1 cellular context compared by ENCODE assay signal in the genomic region with DNA sequence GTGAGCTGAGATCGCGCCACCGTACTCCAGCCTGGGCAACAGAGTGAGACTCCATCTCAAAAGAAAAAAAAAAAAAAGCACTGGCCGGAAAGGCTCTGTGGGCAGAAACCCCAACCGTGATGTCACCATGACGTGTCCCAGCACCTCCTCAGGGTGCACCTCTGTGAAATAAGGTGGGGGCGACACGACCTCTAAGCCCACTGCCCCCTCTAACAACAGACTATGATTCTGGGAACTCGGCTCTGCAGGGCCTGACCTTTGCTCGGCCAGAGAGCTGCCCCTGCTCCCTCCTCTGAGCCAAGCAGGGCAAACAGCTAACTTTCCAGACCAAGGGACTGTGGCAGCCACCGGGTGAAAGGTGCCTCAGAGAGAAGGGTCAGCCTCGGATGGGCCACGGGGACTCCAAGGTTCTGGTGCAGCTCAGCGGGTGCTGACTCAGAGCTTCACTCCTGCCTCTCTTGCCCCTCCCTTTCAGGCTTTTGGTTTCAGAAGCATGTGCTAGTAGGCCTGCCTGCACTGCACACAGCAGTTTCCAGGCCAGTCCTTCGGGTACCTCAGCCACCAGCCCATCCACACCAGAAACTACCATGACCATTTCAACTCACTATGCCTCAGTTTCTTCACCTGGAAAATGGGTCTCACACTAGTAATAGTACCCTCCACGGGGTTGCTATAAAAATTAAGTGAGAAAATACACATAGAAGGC.
TF ChIP-seq lines count a peak whose summit lies in the region.

No MANE protein-coding gene starts in this region.

TF ChIP-seq in HepG2, 621 proteins besides CTCF, POLR2A, EP300 and RAD21 (continued from another document and continues in another):
- TF ChIP-seq ZNF776 (CRISPR knock-in tag; IDR thresholded peaks at IDR 0.05) (no peak), TOPORS (CRISPR knock-in tag; IDR thresholded peaks at IDR 0.05) (no peak), PHF21A (CRISPR knock-in tag; IDR thresholded peaks at IDR 0.05) (peak; percentile 49; the same call in 1 of the 2 replicates), RBM39 (IDR thresholded peaks at IDR 0.05; ENCODE audit: low read depth, low read length, poor library complexity, severe bottlenecking) (no peak), ZNF740 (CRISPR knock-in tag; IDR thresholded peaks at IDR 0.05) (no peak), HNRNPH1 (optimal IDR thresholded peaks at IDR 0.05; ENCODE audit: low read depth, low read length) (no peak), TCF7 (IDR thresholded peaks at IDR 0.05; ENCODE audit: low read depth) (no peak), TBL1XR1 (IDR thresholded peaks at IDR 0.05; ENCODE audit: borderline replicate concordance, low read length, partially characterized antibody) (no peak), TRIM22 (IDR thresholded peaks at IDR 0.05) (no peak), ZSCAN25 (CRISPR knock-in tag; IDR thresholded peaks at IDR 0.05) (peak; percentile 76), KDM4B (CRISPR knock-in tag; IDR thresholded peaks at IDR 0.05) (no peak), CREB1 (IDR thresholded peaks at IDR 0.05) (no peak), CREB1 (CRISPR knock-in tag; IDR thresholded peaks at IDR 0.05) (no peak), ZMYM2 (CRISPR knock-in tag; IDR thresholded peaks at IDR 0.05) (peak; percentile 69), ZBTB7B (CRISPR knock-in tag; IDR thresholded peaks at IDR 0.05) (peak; percentile 62; the same call in 1 of the 2 replicates), NFYB (CRISPR knock-in tag; IDR thresholded peaks at IDR 0.05) (no peak), ZNF12 (CRISPR knock-in tag; IDR thresholded peaks at IDR 0.05) (0 out of 2 replicates have a peak, but pooled peaks have one; percentile 32), FOXP4 (CRISPR knock-in tag; IDR thresholded peaks at IDR 0.05) (no peak), KAT2B (IDR thresholded peaks at IDR 0.05; ENCODE audit: borderline replicate concordance, low read depth, low read length) (no peak), ATM (IDR thresholded peaks at IDR 0.05; ENCODE audit: borderline replicate concordance) (no peak), HES4 (CRISPR knock-in tag; IDR thresholded peaks at IDR 0.05; ENCODE audit: borderline replicate concordance) (no peak), YEATS2 (CRISPR knock-in tag; IDR thresholded peaks at IDR 0.05; ENCODE audit: borderline replicate concordance) (peak; percentile 46; the same call in 1 of the 2 replicates), ATF7 (IDR thresholded peaks at IDR 0.05) (no peak), ATF7 (CRISPR knock-in tag; IDR thresholded peaks at IDR 0.05) (no peak), ETV5 (CRISPR knock-in tag; IDR thresholded peaks at IDR 0.05; ENCODE audit: borderline replicate concordance) (no peak), STAT5B (CRISPR knock-in tag; IDR thresholded peaks at IDR 0.05) (0 out of 2 replicates have a peak, but pooled peaks have one; percentile 7), THYN1 (CRISPR knock-in tag; IDR thresholded peaks at IDR 0.05; ENCODE audit: borderline replicate concordance, low read depth) (no peak), MTA3 (CRISPR knock-in tag; IDR thresholded peaks at IDR 0.05) (no peak), SCMH1 (CRISPR knock-in tag; IDR thresholded peaks at IDR 0.05; ENCODE audit: borderline replicate concordance) (no peak), TOE1 (CRISPR knock-in tag; IDR thresholded peaks at IDR 0.05) (no peak), CENPBD1 (CRISPR knock-in tag; IDR thresholded peaks at IDR 0.05; ENCODE audit: borderline replicate concordance, low read depth) (no peak), SRF (IDR thresholded peaks at IDR 0.05; ENCODE audit: low read depth, low read length) (no peak), DMAP1 (CRISPR knock-in tag; IDR thresholded peaks at IDR 0.05) (peak; percentile 36; the same call in 1 of the 2 replicates), IKZF5 (CRISPR knock-in tag; IDR thresholded peaks at IDR 0.05) (no peak), MAFF (IDR thresholded peaks at IDR 0.05; ENCODE audit: low read depth, low read length) (peak; percentile 55; the same call in 1 of the 2 replicates), ZNF777 (CRISPR knock-in tag; IDR thresholded peaks at IDR 0.05) (no peak), CREM (IDR thresholded peaks at IDR 0.05) (no peak), CREM (CRISPR knock-in tag; IDR thresholded peaks at IDR 0.05) (no peak), RXRA (CRISPR knock-in tag; IDR thresholded peaks at IDR 0.05) (peak; percentile 79; the same call in 1 of the 2 replicates), EED (CRISPR knock-in tag; IDR thresholded peaks at IDR 0.05) (no peak), HOXA3 (CRISPR knock-in tag; IDR thresholded peaks at IDR 0.05) (peak; percentile 54), HHEX (CRISPR knock-in tag; IDR thresholded peaks at IDR 0.05) (no peak), ZNF569 (CRISPR knock-in tag; IDR thresholded peaks at IDR 0.05; ENCODE audit: borderline replicate concordance) (no peak), ZNF124 (CRISPR knock-in tag; IDR thresholded peaks at IDR 0.05) (no peak), KDM5A (IDR thresholded peaks at IDR 0.05; ENCODE audit: borderline replicate concordance, low read length) (no peak), ZNF761 (CRISPR knock-in tag; conservative IDR thresholded peaks at IDR 0.05) (no peak), BCL6 (CRISPR knock-in tag; IDR thresholded peaks at IDR 0.05) (peak; percentile 28), ZNF530 (CRISPR knock-in tag; IDR thresholded peaks at IDR 0.05; ENCODE audit: low read depth) (no peak), ZNF205 (CRISPR knock-in tag; IDR thresholded peaks at IDR 0.05) (no peak), KLF13 (CRISPR knock-in tag; IDR thresholded peaks at IDR 0.05) (no peak), ZNF160 (CRISPR knock-in tag; IDR thresholded peaks at IDR 0.05) (no peak), SP140L (CRISPR knock-in tag; IDR thresholded peaks at IDR 0.05; ENCODE audit: borderline replicate concordance) (no peak), ZNF562 (CRISPR knock-in tag; IDR thresholded peaks at IDR 0.05; ENCODE audit: borderline replicate concordance) (no peak), ZNF790 (CRISPR knock-in tag; IDR thresholded peaks at IDR 0.05; ENCODE audit: borderline replicate concordance) (no peak), ZNF230 (CRISPR knock-in tag; IDR thresholded peaks at IDR 0.05) (no peak)
- TF ChIP-seq, protein P1, sequence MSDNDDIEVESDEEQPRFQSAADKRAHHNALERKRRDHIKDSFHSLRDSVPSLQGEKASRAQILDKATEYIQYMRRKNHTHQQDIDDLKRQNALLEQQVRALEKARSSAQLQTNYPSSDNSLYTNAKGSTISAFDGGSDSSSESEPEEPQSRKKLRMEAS (IDR thresholded peaks at IDR 0.05): peak; percentile 43; the same call in 1 of the 2 replicates
- TF ChIP-seq, protein P2, sequence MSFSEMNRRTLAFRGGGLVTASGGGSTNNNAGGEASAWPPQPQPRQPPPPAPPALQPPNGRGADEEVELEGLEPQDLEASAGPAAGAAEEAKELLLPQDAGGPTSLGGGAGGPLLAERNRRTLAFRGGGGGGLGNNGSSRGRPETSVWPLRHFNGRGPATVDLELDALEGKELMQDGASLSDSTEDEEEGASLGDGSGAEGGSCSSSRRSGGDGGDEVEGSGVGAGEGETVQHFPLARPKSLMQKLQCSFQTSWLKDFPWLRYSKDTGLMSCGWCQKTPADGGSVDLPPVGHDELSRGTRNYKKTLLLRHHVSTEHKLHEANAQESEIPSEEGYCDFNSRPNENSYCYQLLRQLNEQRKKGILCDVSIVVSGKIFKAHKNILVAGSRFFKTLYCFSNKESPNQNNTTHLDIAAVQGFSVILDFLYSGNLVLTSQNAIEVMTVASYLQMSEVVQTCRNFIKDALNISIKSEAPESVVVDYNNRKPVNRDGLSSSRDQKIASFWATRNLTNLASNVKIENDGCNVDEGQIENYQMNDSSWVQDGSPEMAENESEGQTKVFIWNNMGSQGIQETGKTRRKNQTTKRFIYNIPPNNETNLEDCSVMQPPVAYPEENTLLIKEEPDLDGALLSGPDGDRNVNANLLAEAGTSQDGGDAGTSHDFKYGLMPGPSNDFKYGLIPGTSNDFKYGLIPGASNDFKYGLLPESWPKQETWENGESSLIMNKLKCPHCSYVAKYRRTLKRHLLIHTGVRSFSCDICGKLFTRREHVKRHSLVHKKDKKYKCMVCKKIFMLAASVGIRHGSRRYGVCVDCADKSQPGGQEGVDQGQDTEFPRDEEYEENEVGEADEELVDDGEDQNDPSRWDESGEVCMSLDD (CRISPR knock-in tag; IDR thresholded peaks at IDR 0.05; ENCODE audit: borderline replicate concordance): no peak
- TF ChIP-seq, protein P3, sequence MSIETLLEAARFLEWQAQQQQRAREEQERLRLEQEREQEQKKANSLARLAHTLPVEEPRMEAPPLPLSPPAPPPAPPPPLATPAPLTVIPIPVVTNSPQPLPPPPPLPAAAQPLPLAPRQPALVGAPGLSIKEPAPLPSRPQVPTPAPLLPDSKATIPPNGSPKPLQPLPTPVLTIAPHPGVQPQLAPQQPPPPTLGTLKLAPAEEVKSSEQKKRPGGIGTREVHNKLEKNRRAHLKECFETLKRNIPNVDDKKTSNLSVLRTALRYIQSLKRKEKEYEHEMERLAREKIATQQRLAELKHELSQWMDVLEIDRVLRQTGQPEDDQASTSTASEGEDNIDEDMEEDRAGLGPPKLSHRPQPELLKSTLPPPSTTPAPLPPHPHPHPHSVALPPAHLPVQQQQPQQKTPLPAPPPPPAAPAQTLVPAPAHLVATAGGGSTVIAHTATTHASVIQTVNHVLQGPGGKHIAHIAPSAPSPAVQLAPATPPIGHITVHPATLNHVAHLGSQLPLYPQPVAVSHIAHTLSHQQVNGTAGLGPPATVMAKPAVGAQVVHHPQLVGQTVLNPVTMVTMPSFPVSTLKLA (IDR thresholded peaks at IDR 0.05): no peak
- TF ChIP-seq, protein P4, sequence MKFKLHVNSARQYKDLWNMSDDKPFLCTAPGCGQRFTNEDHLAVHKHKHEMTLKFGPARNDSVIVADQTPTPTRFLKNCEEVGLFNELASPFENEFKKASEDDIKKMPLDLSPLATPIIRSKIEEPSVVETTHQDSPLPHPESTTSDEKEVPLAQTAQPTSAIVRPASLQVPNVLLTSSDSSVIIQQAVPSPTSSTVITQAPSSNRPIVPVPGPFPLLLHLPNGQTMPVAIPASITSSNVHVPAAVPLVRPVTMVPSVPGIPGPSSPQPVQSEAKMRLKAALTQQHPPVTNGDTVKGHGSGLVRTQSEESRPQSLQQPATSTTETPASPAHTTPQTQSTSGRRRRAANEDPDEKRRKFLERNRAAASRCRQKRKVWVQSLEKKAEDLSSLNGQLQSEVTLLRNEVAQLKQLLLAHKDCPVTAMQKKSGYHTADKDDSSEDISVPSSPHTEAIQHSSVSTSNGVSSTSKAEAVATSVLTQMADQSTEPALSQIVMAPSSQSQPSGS (CRISPR knock-in tag; IDR thresholded peaks at IDR 0.05): 0 out of 2 replicates have a peak, but pooled peaks have one; percentile 11
